In genomic region chr3:14538451-14539088, GRCh38 we compare ENCODE assay signal across 1 cellular context.
TF ChIP-seq lines count a peak whose summit lies in the region.

No MANE protein-coding gene starts in this region.

TF ChIP-seq in HCT116, 20 proteins besides CTCF, POLR2A, EP300 and RAD21 (continued from another document):
- TF ChIP-seq MAX (IDR thresholded peaks at IDR 0.05) (no peak), TCF7L2 (IDR thresholded peaks at IDR 0.05; ENCODE audit: borderline replicate concordance, extremely low read depth, insufficient read depth, insufficient read length) (no peak), REST (IDR thresholded peaks at IDR 0.05; ENCODE audit: low read depth) (no peak), SRF (IDR thresholded peaks at IDR 0.05; ENCODE audit: low read depth) (no peak), CBX3 (IDR thresholded peaks at IDR 0.05; ENCODE audit: low read depth) (no peak), EZH2phosphoT487 (IDR thresholded peaks at IDR 0.05; ENCODE audit: borderline replicate concordance) (no peak), EGR1 (IDR thresholded peaks at IDR 0.05; ENCODE audit: low read depth) (no peak), ZNF274 (IDR thresholded peaks at IDR 0.05; ENCODE audit: low read depth, low read length) (no peak), SP1 (IDR thresholded peaks at IDR 0.05; ENCODE audit: low read depth) (no peak), CEBPB (IDR thresholded peaks at IDR 0.05; ENCODE audit: low read depth) (no peak), YY1 (IDR thresholded peaks at IDR 0.05; ENCODE audit: extremely low read depth, insufficient replicate concordance, low read depth, low read length) (no peak), ELF1 (IDR thresholded peaks at IDR 0.05; ENCODE audit: borderline replicate concordance, low read depth) (no peak), JUND (IDR thresholded peaks at IDR 0.05) (no peak), SIN3A (IDR thresholded peaks at IDR 0.05; ENCODE audit: low read depth) (no peak), FOSL1 (IDR thresholded peaks at IDR 0.05; ENCODE audit: low read depth) (no peak)
- TF ChIP-seq, protein P1, sequence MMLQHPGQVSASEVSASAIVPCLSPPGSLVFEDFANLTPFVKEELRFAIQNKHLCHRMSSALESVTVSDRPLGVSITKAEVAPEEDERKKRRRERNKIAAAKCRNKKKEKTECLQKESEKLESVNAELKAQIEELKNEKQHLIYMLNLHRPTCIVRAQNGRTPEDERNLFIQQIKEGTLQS (IDR thresholded peaks at IDR 0.05), result no peak
